ENCODE assay signal across 1 cellular context in genomic region chr11:9758676-9759518, GRCh38.
TF ChIP-seq lines count a peak whose summit lies in the region.

No MANE protein-coding gene starts in this region.

TF ChIP-seq in HEK293, 187 proteins besides CTCF, POLR2A, EP300 and RAD21 (continued from another document and continues in another):
- TF ChIP-seq ZNF692 (tag by site-specific recombination; IDR thresholded peaks at IDR 0.05): no peak
- peak; percentile 90 for TF ChIP-seq IKZF3 (tag by site-specific recombination; IDR thresholded peaks at IDR 0.05)
- TF ChIP-seq GLIS1 (tag by site-specific recombination; IDR thresholded peaks at IDR 0.05): peak; percentile 96
- TF ChIP-seq GLIS2 (tag by site-specific recombination; IDR thresholded peaks at IDR 0.05): peak; percentile 94
- TF ChIP-seq ZNF768 (tag by site-specific recombination; IDR thresholded peaks at IDR 0.05): no peak
- TF ChIP-seq PATZ1 (tag by site-specific recombination; IDR thresholded peaks at IDR 0.05): peak; percentile 68; the same call in 1 of the 2 replicates
- peak; percentile 7; the same call in 1 of the 2 replicates for TF ChIP-seq ZNF701 (tag by site-specific recombination; IDR thresholded peaks at IDR 0.05)
- peak; percentile 44 for TF ChIP-seq ZNF341 (tag by site-specific recombination; IDR thresholded peaks at IDR 0.05; ENCODE audit: low read depth)
- no peak for TF ChIP-seq ZNF138 (tag by site-specific recombination; IDR thresholded peaks at IDR 0.05; ENCODE audit: borderline replicate concordance)
- no peak for TF ChIP-seq ZNF10 (tag by site-specific recombination; IDR thresholded peaks at IDR 0.05)
- no peak for TF ChIP-seq ZSCAN4 (tag by site-specific recombination; IDR thresholded peaks at IDR 0.05)
- TF ChIP-seq ZBTB20 (tag by site-specific recombination; IDR thresholded peaks at IDR 0.05): no peak; the same call in 1 of the 2 replicates
- no peak for TF ChIP-seq ZBTB6 (tag by site-specific recombination; IDR thresholded peaks at IDR 0.05)
- TF ChIP-seq TRIM28 (IDR thresholded peaks at IDR 0.05; ENCODE audit: borderline replicate concordance, low read length): no peak
- no peak for TF ChIP-seq ZNF350 (tag by site-specific recombination; IDR thresholded peaks at IDR 0.05)
- peak; percentile 88 for TF ChIP-seq ZNF423 (tag by site-specific recombination; IDR thresholded peaks at IDR 0.05)
- TF ChIP-seq ZBTB26 (tag by site-specific recombination; optimal IDR thresholded peaks at IDR 0.05): peak; percentile 59
- TF ChIP-seq ZNF394 (tag by site-specific recombination; IDR thresholded peaks at IDR 0.05; ENCODE audit: borderline replicate concordance): peak; percentile 39; the same call in 1 of the 2 replicates
- no peak for TF ChIP-seq ZNF560 (tag by site-specific recombination; IDR thresholded peaks at IDR 0.05; ENCODE audit: borderline replicate concordance)
- 0 out of 2 replicates have a peak, but pooled peaks have one; percentile 10 for TF ChIP-seq KLF16 (tag by site-specific recombination; IDR thresholded peaks at IDR 0.05)
- TF ChIP-seq ZXDB (tag by site-specific recombination; IDR thresholded peaks at IDR 0.05): peak; percentile 84
- 0 out of 2 replicates have a peak, but pooled peaks have one; percentile 36 for TF ChIP-seq EGR2 (tag by site-specific recombination; IDR thresholded peaks at IDR 0.05; ENCODE audit: low read depth)
- 0 out of 2 replicates have a peak, but pooled peaks have one; percentile 43 for TF ChIP-seq ZFHX2 (tag by site-specific recombination; conservative IDR thresholded peaks at IDR 0.05)
- no peak for TF ChIP-seq KLF9 (tag by site-specific recombination; IDR thresholded peaks at IDR 0.05; ENCODE audit: low read depth)
- TF ChIP-seq ZSCAN18 (tag by site-specific recombination; IDR thresholded peaks at IDR 0.05): no peak
- TF ChIP-seq SP7 (tag by site-specific recombination; IDR thresholded peaks at IDR 0.05): 0 out of 2 replicates have a peak, but pooled peaks have one; percentile 50
- no peak for TF ChIP-seq GLI2 (tag by site-specific recombination; IDR thresholded peaks at IDR 0.05; ENCODE audit: borderline replicate concordance, low read depth)
- TF ChIP-seq ZIC2 (tag by site-specific recombination; IDR thresholded peaks at IDR 0.05): peak; percentile 95
- no peak for TF ChIP-seq ZNF585B (tag by site-specific recombination; IDR thresholded peaks at IDR 0.05)
- TF ChIP-seq ZSCAN16 (tag by site-specific recombination; IDR thresholded peaks at IDR 0.05): 0 out of 2 replicates have a peak, but pooled peaks have one; percentile 21
- TF ChIP-seq ZNF664 (tag by site-specific recombination; IDR thresholded peaks at IDR 0.05): no peak
- TF ChIP-seq ZNF792 (tag by site-specific recombination; IDR thresholded peaks at IDR 0.05): 0 out of 2 replicates have a peak, but pooled peaks have one; percentile 28
- no peak for TF ChIP-seq REPIN1 (tag by site-specific recombination; IDR thresholded peaks at IDR 0.05; ENCODE audit: low read depth)
- peak; percentile 58 for TF ChIP-seq SP2 (tag by site-specific recombination; IDR thresholded peaks at IDR 0.05)
- TF ChIP-seq ZNF660 (tag by site-specific recombination; IDR thresholded peaks at IDR 0.05): 0 out of 2 replicates have a peak, but pooled peaks have one; percentile 27
- no peak for TF ChIP-seq ZNF2 (tag by site-specific recombination; IDR thresholded peaks at IDR 0.05)
- TF ChIP-seq ZNF239 (tag by site-specific recombination; IDR thresholded peaks at IDR 0.05): no peak
- TF ChIP-seq ZNF211 (tag by site-specific recombination; IDR thresholded peaks at IDR 0.05; ENCODE audit: low read depth): no peak
- peak; percentile 40; the same call in 1 of the 2 replicates for TF ChIP-seq ZEB2 (tag by site-specific recombination; IDR thresholded peaks at IDR 0.05)
- no peak for TF ChIP-seq YY1 (tag by site-specific recombination; IDR thresholded peaks at IDR 0.05)
- TF ChIP-seq HOXC10 (CRISPR knock-in tag; IDR thresholded peaks at IDR 0.05): no peak
- no peak for TF ChIP-seq ZNF214 (tag by site-specific recombination; IDR thresholded peaks at IDR 0.05; ENCODE audit: borderline replicate concordance)
- TF ChIP-seq ZNF362 (tag by site-specific recombination; IDR thresholded peaks at IDR 0.05): no peak
- no peak for TF ChIP-seq ZNF18 (tag by site-specific recombination; IDR thresholded peaks at IDR 0.05)
- no peak for TF ChIP-seq ZFP69B (tag by site-specific recombination; IDR thresholded peaks at IDR 0.05)
- TF ChIP-seq ZNF776 (tag by site-specific recombination; IDR thresholded peaks at IDR 0.05; ENCODE audit: borderline replicate concordance): no peak
- no peak for TF ChIP-seq HOXD13 (CRISPR knock-in tag; IDR thresholded peaks at IDR 0.05; ENCODE audit: borderline replicate concordance)
- no peak for TF ChIP-seq ZNF391 (tag by site-specific recombination; IDR thresholded peaks at IDR 0.05; ENCODE audit: borderline replicate concordance, low read depth)
- TF ChIP-seq ZNF501 (tag by site-specific recombination; IDR thresholded peaks at IDR 0.05): no peak
- TF ChIP-seq WT1 (tag by site-specific recombination; IDR thresholded peaks at IDR 0.05): peak; percentile 95
- TF ChIP-seq ZBTB17 (tag by site-specific recombination; IDR thresholded peaks at IDR 0.05): peak; percentile 19; the same call in 1 of the 2 replicates
- 0 out of 2 replicates have a peak, but pooled peaks have one; percentile 23 for TF ChIP-seq ZBTB10 (tag by site-specific recombination; IDR thresholded peaks at IDR 0.05)
- TF ChIP-seq ZNF596 (tag by site-specific recombination; IDR thresholded peaks at IDR 0.05): peak; percentile 26; the same call in 1 of the 2 replicates
- TF ChIP-seq ZNF121 (tag by site-specific recombination; IDR thresholded peaks at IDR 0.05): no peak
- TF ChIP-seq ATF2 (tag by site-specific recombination; IDR thresholded peaks at IDR 0.05; ENCODE audit: low read depth): no peak
